In genomic region chr20:17612287-17612974, GRCh38 we compare ENCODE assay signal across 1 cellular context.
A peak's percentile ranks its signal among the peaks of the same experiment; 100 is the strongest.
TF ChIP-seq lines count a peak whose summit lies in the region.

No MANE protein-coding gene starts in this region.

TF ChIP-seq in HepG2, 621 proteins besides CTCF, POLR2A, EP300 and RAD21 (continued from another document and continues in another):
- TF ChIP-seq, protein P1, sequence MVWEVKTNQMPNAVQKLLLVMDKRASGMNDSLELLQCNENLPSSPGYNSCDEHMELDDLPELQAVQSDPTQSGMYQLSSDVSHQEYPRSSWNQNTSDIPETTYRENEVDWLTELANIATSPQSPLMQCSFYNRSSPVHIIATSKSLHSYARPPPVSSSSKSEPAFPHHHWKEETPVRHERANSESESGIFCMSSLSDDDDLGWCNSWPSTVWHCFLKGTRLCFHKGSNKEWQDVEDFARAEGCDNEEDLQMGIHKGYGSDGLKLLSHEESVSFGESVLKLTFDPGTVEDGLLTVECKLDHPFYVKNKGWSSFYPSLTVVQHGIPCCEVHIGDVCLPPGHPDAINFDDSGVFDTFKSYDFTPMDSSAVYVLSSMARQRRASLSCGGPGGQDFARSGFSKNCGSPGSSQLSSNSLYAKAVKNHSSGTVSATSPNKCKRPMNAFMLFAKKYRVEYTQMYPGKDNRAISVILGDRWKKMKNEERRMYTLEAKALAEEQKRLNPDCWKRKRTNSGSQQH (CRISPR knock-in tag; IDR thresholded peaks at IDR 0.05; ENCODE audit: low read depth): no peak
- TF ChIP-seq ZNF670 (CRISPR knock-in tag; IDR thresholded peaks at IDR 0.05; ENCODE audit: borderline replicate concordance) (0 out of 2 replicates have a peak, but pooled peaks have one; percentile 33), THAP8 (CRISPR knock-in tag; IDR thresholded peaks at IDR 0.05; ENCODE audit: borderline replicate concordance) (0 out of 2 replicates have a peak, but pooled peaks have one; percentile 9), ZNF318 (CRISPR knock-in tag; IDR thresholded peaks at IDR 0.05) (no peak), ZNF784 (CRISPR knock-in tag; IDR thresholded peaks at IDR 0.05; ENCODE audit: borderline replicate concordance) (peak; percentile 63; the same call in 1 of the 2 replicates), KDM1A (CRISPR knock-in tag; IDR thresholded peaks at IDR 0.05) (no peak), ZNF256 (CRISPR knock-in tag; conservative IDR thresholded peaks at IDR 0.05) (0 out of 2 replicates have a peak, but pooled peaks have one; percentile 54), ZNF253 (CRISPR knock-in tag; IDR thresholded peaks at IDR 0.05; ENCODE audit: borderline replicate concordance) (no peak), GFI1 (CRISPR knock-in tag; IDR thresholded peaks at IDR 0.05; ENCODE audit: borderline replicate concordance) (0 out of 2 replicates have a peak, but pooled peaks have one; percentile 19), MTF1 (CRISPR knock-in tag; IDR thresholded peaks at IDR 0.05) (no peak; the same call in 1 of the 2 replicates), THYN1 (CRISPR knock-in tag; IDR thresholded peaks at IDR 0.05; ENCODE audit: borderline replicate concordance, low read depth) (peak; percentile 77; the same call in 1 of the 2 replicates), MED13 (CRISPR knock-in tag; IDR thresholded peaks at IDR 0.05) (0 out of 2 replicates have a peak, but pooled peaks have one; percentile 68), KDM5B (CRISPR knock-in tag; IDR thresholded peaks at IDR 0.05; ENCODE audit: borderline replicate concordance) (peak; percentile 30; the same call in 1 of the 2 replicates), AGO2 (optimal IDR thresholded peaks at IDR 0.05; ENCODE audit: low read depth, low read length) (peak; percentile 83), ZNF556 (CRISPR knock-in tag; IDR thresholded peaks at IDR 0.05; ENCODE audit: borderline replicate concordance) (0 out of 2 replicates have a peak, but pooled peaks have one; percentile 53), KAT2B (IDR thresholded peaks at IDR 0.05; ENCODE audit: borderline replicate concordance, low read depth, low read length) (no peak), POLR2AphosphoS5 (IDR thresholded peaks at IDR 0.05; ENCODE audit: low read depth, low read length) (peak; percentile 32; the same call in 1 of the 2 replicates), FOSL1 (CRISPR knock-in tag; IDR thresholded peaks at IDR 0.05; ENCODE audit: borderline replicate concordance) (0 out of 2 replicates have a peak, but pooled peaks have one; percentile 14), ARNT2 (CRISPR knock-in tag; IDR thresholded peaks at IDR 0.05; ENCODE audit: low read depth) (peak; percentile 35; the same call in 1 of the 2 replicates), ATF7 (IDR thresholded peaks at IDR 0.05) (no peak), ATF7 (CRISPR knock-in tag; IDR thresholded peaks at IDR 0.05) (no peak), ZFP36L2 (CRISPR knock-in tag; IDR thresholded peaks at IDR 0.05) (no peak), NFYB (CRISPR knock-in tag; IDR thresholded peaks at IDR 0.05) (no peak), GLI4 (CRISPR knock-in tag; IDR thresholded peaks at IDR 0.05; ENCODE audit: borderline replicate concordance) (0 out of 2 replicates have a peak, but pooled peaks have one; percentile 34)
- TF ChIP-seq, protein P2, sequence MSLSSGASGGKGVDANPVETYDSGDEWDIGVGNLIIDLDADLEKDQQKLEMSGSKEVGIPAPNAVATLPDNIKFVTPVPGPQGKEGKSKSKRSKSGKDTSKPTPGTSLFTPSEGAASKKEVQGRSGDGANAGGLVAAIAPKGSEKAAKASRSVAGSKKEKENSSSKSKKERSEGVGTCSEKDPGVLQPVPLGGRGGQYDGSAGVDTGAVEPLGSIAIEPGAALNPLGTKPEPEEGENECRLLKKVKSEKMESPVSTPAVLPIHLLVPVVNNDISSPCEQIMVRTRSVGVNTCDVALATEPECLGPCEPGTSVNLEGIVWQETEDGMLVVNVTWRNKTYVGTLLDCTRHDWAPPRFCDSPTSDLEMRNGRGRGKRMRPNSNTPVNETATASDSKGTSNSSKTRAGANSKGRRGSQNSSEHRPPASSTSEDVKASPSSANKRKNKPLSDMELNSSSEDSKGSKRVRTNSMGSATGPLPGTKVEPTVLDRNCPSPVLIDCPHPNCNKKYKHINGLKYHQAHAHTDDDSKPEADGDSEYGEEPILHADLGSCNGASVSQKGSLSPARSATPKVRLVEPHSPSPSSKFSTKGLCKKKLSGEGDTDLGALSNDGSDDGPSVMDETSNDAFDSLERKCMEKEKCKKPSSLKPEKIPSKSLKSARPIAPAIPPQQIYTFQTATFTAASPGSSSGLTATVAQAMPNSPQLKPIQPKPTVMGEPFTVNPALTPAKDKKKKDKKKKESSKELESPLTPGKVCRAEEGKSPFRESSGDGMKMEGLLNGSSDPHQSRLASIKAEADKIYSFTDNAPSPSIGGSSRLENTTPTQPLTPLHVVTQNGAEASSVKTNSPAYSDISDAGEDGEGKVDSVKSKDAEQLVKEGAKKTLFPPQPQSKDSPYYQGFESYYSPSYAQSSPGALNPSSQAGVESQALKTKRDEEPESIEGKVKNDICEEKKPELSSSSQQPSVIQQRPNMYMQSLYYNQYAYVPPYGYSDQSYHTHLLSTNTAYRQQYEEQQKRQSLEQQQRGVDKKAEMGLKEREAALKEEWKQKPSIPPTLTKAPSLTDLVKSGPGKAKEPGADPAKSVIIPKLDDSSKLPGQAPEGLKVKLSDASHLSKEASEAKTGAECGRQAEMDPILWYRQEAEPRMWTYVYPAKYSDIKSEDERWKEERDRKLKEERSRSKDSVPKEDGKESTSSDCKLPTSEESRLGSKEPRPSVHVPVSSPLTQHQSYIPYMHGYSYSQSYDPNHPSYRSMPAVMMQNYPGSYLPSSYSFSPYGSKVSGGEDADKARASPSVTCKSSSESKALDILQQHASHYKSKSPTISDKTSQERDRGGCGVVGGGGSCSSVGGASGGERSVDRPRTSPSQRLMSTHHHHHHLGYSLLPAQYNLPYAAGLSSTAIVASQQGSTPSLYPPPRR (CRISPR knock-in tag; IDR thresholded peaks at IDR 0.05; ENCODE audit: borderline replicate concordance): peak; percentile 22; the same call in 1 of the 2 replicates
- TF ChIP-seq, protein P3, sequence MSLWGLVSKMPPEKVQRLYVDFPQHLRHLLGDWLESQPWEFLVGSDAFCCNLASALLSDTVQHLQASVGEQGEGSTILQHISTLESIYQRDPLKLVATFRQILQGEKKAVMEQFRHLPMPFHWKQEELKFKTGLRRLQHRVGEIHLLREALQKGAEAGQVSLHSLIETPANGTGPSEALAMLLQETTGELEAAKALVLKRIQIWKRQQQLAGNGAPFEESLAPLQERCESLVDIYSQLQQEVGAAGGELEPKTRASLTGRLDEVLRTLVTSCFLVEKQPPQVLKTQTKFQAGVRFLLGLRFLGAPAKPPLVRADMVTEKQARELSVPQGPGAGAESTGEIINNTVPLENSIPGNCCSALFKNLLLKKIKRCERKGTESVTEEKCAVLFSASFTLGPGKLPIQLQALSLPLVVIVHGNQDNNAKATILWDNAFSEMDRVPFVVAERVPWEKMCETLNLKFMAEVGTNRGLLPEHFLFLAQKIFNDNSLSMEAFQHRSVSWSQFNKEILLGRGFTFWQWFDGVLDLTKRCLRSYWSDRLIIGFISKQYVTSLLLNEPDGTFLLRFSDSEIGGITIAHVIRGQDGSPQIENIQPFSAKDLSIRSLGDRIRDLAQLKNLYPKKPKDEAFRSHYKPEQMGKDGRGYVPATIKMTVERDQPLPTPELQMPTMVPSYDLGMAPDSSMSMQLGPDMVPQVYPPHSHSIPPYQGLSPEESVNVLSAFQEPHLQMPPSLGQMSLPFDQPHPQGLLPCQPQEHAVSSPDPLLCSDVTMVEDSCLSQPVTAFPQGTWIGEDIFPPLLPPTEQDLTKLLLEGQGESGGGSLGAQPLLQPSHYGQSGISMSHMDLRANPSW (CRISPR knock-in tag; IDR thresholded peaks at IDR 0.05; ENCODE audit: borderline replicate concordance): no peak
- TF ChIP-seq, protein P4, sequence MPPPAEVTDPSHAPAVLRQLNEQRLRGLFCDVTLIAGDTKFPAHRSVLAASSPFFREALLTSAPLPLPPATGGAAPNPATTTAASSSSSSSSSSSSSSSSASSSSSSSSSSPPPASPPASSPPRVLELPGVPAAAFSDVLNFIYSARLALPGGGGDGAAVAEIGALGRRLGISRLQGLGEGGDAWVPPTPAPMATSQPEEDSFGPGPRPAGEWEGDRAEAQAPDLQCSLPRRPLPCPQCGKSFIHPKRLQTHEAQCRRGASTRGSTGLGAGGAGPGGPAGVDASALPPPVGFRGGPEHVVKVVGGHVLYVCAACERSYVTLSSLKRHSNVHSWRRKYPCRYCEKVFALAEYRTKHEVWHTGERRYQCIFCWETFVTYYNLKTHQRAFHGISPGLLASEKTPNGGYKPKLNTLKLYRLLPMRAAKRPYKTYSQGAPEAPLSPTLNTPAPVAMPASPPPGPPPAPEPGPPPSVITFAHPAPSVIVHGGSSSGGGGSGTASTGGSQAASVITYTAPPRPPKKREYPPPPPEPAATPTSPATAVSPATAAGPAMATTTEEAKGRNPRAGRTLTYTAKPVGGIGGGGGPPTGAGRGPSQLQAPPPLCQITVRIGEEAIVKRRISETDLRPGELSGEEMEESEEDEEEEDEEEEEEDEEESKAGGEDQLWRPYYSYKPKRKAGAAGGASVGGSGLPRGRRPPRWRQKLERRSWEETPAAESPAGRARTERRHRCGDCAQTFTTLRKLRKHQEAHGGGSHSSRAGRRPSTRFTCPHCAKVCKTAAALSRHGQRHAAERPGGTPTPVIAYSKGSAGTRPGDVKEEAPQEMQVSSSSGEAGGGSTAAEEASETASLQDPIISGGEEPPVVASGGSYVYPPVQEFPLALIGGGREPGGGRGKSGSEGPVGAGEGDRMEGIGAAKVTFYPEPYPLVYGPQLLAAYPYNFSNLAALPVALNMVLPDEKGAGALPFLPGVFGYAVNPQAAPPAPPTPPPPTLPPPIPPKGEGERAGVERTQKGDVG (CRISPR knock-in tag; IDR thresholded peaks at IDR 0.05; ENCODE audit: borderline replicate concordance): peak; percentile 18; the same call in 1 of the 2 replicates
- TF ChIP-seq, protein P5, sequence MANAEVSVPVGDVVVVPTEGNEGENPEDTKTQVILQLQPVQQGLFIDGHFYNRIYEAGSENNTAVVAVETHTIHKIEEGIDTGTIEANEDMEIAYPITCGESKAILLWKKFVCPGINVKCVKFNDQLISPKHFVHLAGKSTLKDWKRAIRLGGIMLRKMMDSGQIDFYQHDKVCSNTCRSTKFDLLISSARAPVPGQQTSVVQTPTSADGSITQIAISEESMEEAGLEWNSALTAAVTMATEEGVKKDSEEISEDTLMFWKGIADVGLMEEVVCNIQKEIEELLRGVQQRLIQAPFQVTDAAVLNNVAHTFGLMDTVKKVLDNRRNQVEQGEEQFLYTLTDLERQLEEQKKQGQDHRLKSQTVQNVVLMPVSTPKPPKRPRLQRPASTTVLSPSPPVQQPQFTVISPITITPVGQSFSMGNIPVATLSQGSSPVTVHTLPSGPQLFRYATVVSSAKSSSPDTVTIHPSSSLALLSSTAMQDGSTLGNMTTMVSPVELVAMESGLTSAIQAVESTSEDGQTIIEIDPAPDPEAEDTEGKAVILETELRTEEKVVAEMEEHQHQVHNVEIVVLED (CRISPR knock-in tag; IDR thresholded peaks at IDR 0.05; ENCODE audit: borderline replicate concordance): peak; percentile 27; the same call in 1 of the 2 replicates
